ENCODE assay signal across 8 cellular contexts in genomic region chr19:41126765-41127203, GRCh38. TPM values are rescaled to one million over a fixed set of nuclear protein-coding genes. Genes with fewer than 3 reads are reported as not detected.
DNase-seq lines count a peak whose midpoint lies in the region; ATAC-seq and TF ChIP-seq lines count a peak whose summit lies in the region.
"Not testable (repeated sequence)": the region's sequence is repeated elsewhere in the genome, so short reads cannot be mapped to it uniquely, and the experiment has no call there.

No MANE protein-coding gene starts in this region.

- 0 out of 2 replicates have a peak, but pooled peaks have one; percentile 3 for TF ChIP-seq CTCF in HEK293 (tag by site-specific recombination; IDR thresholded peaks at IDR 0.05)
- TF ChIP-seq CTCF in body of pancreas (IDR thresholded peaks at IDR 0.05): peak in 6 of 7 experiments; percentile 20 to 73 (median 52)
- peak; percentile 86 for TF ChIP-seq CTCF in mesothelial cell of epicardium (IDR thresholded peaks at IDR 0.05; ENCODE audit: unreplicated experiment)

- intact Hi-C loops in body of pancreas (cut with DNase I): not testable (repeated sequence)

- not testable (repeated sequence) for ATAC-seq in body of pancreas

- peak; percentile 43 for DNase-seq in CD1c-positive myeloid dendritic cell (ENCODE audit: extremely low spot score)
- DNase-seq in OCI-M1 (lab: John Stamatoyannopoulos, UW): peak; percentile 52
- peak; percentile 43 to 60 for DNase-seq in activated CD4-positive, alpha-beta T cell treated with anti-CD3 and anti-CD28 coated beads, Interleukin-2, amount 50 U/mL, for 48 hours
- peak in 1 of 4 donors; percentile 12 for DNase-seq in body of pancreas
- peak; percentile 2 for DNase-seq in fibroblast of the conjunctiva (ENCODE audit: low read depth)
- not testable (repeated sequence) for DNase-seq in mesothelial cell of epicardium (ENCODE audit: low spot score in 2 of 2, unreplicated experiment in 2 of 2)
- peak; percentile 45 for DNase-seq in stimulated activated CD4-positive, alpha-beta T cell treated with anti-CD3 and anti-CD28 coated beads, Interleukin-4, amount 100 ng/mL, for 24 hours

- not testable (repeated sequence) for TF ChIP-seq POLR2A in body of pancreas (IDR thresholded peaks at IDR 0.05)

- not testable (repeated sequence) for H3K27ac ChIP-seq in HEK293 (ENCODE audit: extremely low read depth, low read depth, low read length); body of pancreas

- H3K4me1 ChIP-seq in HEK293 (ENCODE audit: control insufficient read depth, insufficient read depth, low read length); body of pancreas: not testable (repeated sequence)

- H3K4me3 Mint-ChIP-seq in mesothelial cell of epicardium: not testable (repeated sequence)

- not testable (repeated sequence) for H3K27me3 Mint-ChIP-seq in mesothelial cell of epicardium (ENCODE audit: low read depth)

- H3K4me3 ChIP-seq in HEK293 (ENCODE audit: low read depth, low read length); body of pancreas: not testable (repeated sequence)

- H3K36me3 Mint-ChIP-seq in mesothelial cell of epicardium: not testable (repeated sequence)

- H3K27ac Mint-ChIP-seq in mesothelial cell of epicardium: not testable (repeated sequence)

- WGBS in body of pancreas, 2 donors: 45 to 52% methylated on average over 2 of the region's 2 CpGs

- not testable (repeated sequence) for H3K36me3 ChIP-seq in HEK293 (ENCODE audit: control insufficient read depth in 2 of 2, insufficient read depth in 1 of 2, low read length in 2 of 2); body of pancreas (replicated peaks in 1 of 2; ENCODE audit: insufficient read depth in 1 of 2, low read depth in 2 of 2)

- not testable (repeated sequence) for H3K9me3 Mint-ChIP-seq in mesothelial cell of epicardium

- not testable (repeated sequence) for H3K9me3 ChIP-seq in HEK293 (ENCODE audit: control insufficient read depth, insufficient read depth, low read depth, low read length); body of pancreas

- H3K4me1 Mint-ChIP-seq in mesothelial cell of epicardium: not testable (repeated sequence)

- H3K27me3 ChIP-seq in body of pancreas: not testable (repeated sequence)

- POLR2A ChIA-PET in HEK293 (lab: Yijun Ruan, JAX): interaction anchor here (0.5 kb wide), 1 partner anchor 314 kb away, joined by 3 read pairs; no protein-coding TSS in a partner anchor

- CTCF ChIA-PET in HEK293 (lab: Yijun Ruan, JAX): interaction anchor here (0.6 to 2.6 kb wide), 35 partner anchors 8 to 325 kb away, joined by 3 to 25 read pairs (median 4); partner anchors contain the start of gene CYP2F1

TF ChIP-seq in HEK293, 187 proteins besides CTCF, POLR2A, EP300 and RAD21:
- TF ChIP-seq ZNF654 (tag by site-specific recombination; IDR thresholded peaks at IDR 0.05; ENCODE audit: low read depth) (peak; percentile 38), IKZF3 (tag by site-specific recombination; IDR thresholded peaks at IDR 0.05) (peak; percentile 56), ZNF362 (tag by site-specific recombination; IDR thresholded peaks at IDR 0.05) (0 out of 2 replicates have a peak, but pooled peaks have one; percentile 48), ZNF768 (tag by site-specific recombination; IDR thresholded peaks at IDR 0.05) (peak; percentile 66; the same call in 1 of the 2 replicates)

RNA-seq across cellular contexts. Expression of gene CYP2F1, which starts 12.6 kb away (rescaled TPM):
- total RNA-seq in body of pancreas: not detected
- not detected in 3 replicates for total RNA-seq in mesothelial cell of epicardium

RNA-seq across cellular contexts. Expression of gene CYP2A13, which starts 38.5 kb away (rescaled TPM):
- not detected for total RNA-seq in body of pancreas
- total RNA-seq in mesothelial cell of epicardium: not detected in 3 replicates

Comparison
In these comparisons a context has a peak if more than half of its experiments do, and no peak if none do; other contexts are left out.
1. CTCF ChIP-seq: peak in every context shown above with its lines; median percentile 86 in mesothelial cell of epicardium; 52 in body of pancreas; 3 in HEK293.